ENCODE assay signal across 8 cellular contexts in the genomic region with DNA sequence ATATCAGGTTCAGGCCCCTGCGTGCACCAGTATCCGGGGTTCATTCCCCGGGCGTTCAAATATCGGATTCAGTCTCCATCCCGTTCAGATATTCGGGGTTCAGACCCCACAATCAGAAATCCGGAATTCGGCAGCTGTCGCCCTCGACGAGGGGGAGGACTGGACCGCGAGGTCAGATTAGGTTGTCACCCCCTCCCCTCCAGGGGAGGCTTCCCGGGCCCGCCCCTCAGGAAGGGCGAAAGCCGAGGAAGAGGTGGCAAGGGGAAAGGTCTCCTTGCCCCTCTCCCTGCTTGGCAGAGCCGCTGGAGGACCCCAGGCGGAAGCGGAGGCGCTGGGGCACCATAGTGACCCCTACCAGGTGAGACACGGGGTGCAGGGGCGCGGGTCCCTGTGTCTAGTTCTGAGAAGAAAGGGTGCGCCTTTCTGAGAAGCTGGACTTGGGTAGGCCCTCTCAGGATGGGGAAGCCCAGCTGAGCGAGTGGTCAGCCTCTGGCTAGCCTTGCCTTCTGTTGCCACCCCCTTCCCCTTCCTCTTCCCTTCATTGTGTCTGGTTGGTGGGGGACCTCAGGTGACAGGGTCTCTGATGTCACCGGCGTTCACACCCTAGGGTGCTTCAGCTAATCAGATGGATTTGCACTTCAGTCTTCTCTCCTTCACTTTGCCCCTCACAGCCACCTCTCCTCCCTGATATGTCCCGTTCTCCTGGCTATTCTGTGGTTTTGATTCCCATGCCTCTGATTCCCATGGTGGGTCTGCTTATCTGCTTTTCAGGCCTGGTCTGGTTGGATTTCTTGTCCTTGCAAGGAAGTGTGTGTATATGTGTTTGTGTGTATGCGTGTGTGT. TPM values are rescaled to one million over a fixed set of nuclear protein-coding genes. Genes with fewer than 3 reads are reported as not detected.
DNase-seq lines count a peak whose midpoint lies in the region; ATAC-seq and TF ChIP-seq lines count a peak whose summit lies in the region.

No MANE protein-coding gene starts in this region.

- no peak for DNase-seq in BE2C
- peak; percentile 60 to 73 (median 69) for DNase-seq in heart left ventricle
- DNase-seq in posterior vena cava (ENCODE audit: low spot score), result peak; percentile 88
- DNase-seq in NCI-H2196 (lab: John Stamatoyannopoulos, UW; ENCODE audit: unreplicated experiment), result no peak

- no peaks in the 10 kb centered on the region for H3K9me3 Mint-ChIP-seq in activated T-helper 17 cell treated with anti-CD3 and anti-CD28 coated beads, Interleukin-2, amount 50 U/mL, for 72 hours

- peak overlapping the region; percentile 95 for H3K4me3 Mint-ChIP-seq in activated T-helper 17 cell treated with anti-CD3 and anti-CD28 coated beads, Interleukin-2, amount 50 U/mL, for 72 hours

- peak overlapping the region; percentile 93 for H3K27ac Mint-ChIP-seq in activated T-helper 17 cell treated with anti-CD3 and anti-CD28 coated beads, Interleukin-2, amount 50 U/mL, for 72 hours

- H3K4me1 ChIP-seq in BE2C, result no peaks in the 10 kb centered on the region
- H3K4me1 ChIP-seq in HEK293 (ENCODE audit: control insufficient read depth, insufficient read depth, low read length), result peaks cover 8% of the 10 kb centered on the region
- peaks cover 0 to 54% (median 37%) of the 10 kb centered on the region in 12 donors for H3K4me1 ChIP-seq in heart left ventricle

- POLR2A ChIA-PET in HEK293 (lab: Yijun Ruan, JAX), result interaction anchor here (0.5 to 5.4 kb wide), 20 partner anchors 8 to 166 kb away, joined by 3 to 58 read pairs (median 5); a partner anchor contains a TSS

- ATAC-seq in activated T-helper 17 cell treated with anti-CD3 and anti-CD28 coated beads, Interleukin-2, amount 50 U/mL, for 72 hours (replicated peaks), result no peak
- ATAC-seq in heart left ventricle (peak; percentile 9 to 64 (median 13)), HG03354 (IDR thresholded peaks at IDR 0.05; ENCODE audit: poor library complexity, severe bottlenecking, unreplicated experiment) (no peak), GM21737 (IDR thresholded peaks at IDR 0.05; ENCODE audit: unreplicated experiment) (no peak)

- no peaks in the 10 kb centered on the region for H3K27me3 Mint-ChIP-seq in activated T-helper 17 cell treated with anti-CD3 and anti-CD28 coated beads, Interleukin-2, amount 50 U/mL, for 72 hours

- no peaks in the 10 kb centered on the region for H3K27me3 ChIP-seq in BE2C
- no peaks in the 10 kb centered on the region for H3K27me3 ChIP-seq in heart left ventricle

- peaks cover 8% of the 10 kb centered on the region; the same call in 1 of the 2 replicates for H3K9me3 ChIP-seq in BE2C
- no peaks in the 10 kb centered on the region for H3K9me3 ChIP-seq in HEK293 (ENCODE audit: control insufficient read depth, insufficient read depth, low read depth, low read length)
- H3K9me3 ChIP-seq in heart left ventricle, result no peaks in the 10 kb centered on the region

- peak in 1 of 2 donors; percentile 49 for TF ChIP-seq POLR2A in heart left ventricle (IDR thresholded peaks at IDR 0.05)

- TF ChIP-seq CTCF in BE2C (IDR thresholded peaks at IDR 0.05; ENCODE audit: low read depth, low read length) (no peak), HEK293 (tag by site-specific recombination; IDR thresholded peaks at IDR 0.05) (peak; percentile 18; the same call in 1 of the 2 replicates), heart left ventricle (IDR thresholded peaks at IDR 0.05) (no peak)

- H3K4me3 ChIP-seq in BE2C (ENCODE audit: low read depth, low read length), result peak overlapping the region; percentile 94
- H3K4me3 ChIP-seq in HEK293 (ENCODE audit: low read depth, low read length), result peak overlapping the region; percentile 72
- peak overlapping the region; percentile 66 to 98 (median 90) for H3K4me3 ChIP-seq in heart left ventricle

- peaks cover 22% of the 10 kb centered on the region for H3K4me1 Mint-ChIP-seq in activated T-helper 17 cell treated with anti-CD3 and anti-CD28 coated beads, Interleukin-2, amount 50 U/mL, for 72 hours

- H3K27ac ChIP-seq in HEK293 (ENCODE audit: extremely low read depth, low read depth, low read length), result peak overlapping the region; percentile 76
- H3K27ac ChIP-seq in heart left ventricle, result peak overlapping the region; percentile 87 to 99 (median 96)

- H3K36me3 Mint-ChIP-seq in activated T-helper 17 cell treated with anti-CD3 and anti-CD28 coated beads, Interleukin-2, amount 50 U/mL, for 72 hours (ENCODE audit: low read depth), result peaks cover 43% of the 10 kb centered on the region

- intact Hi-C loops in heart left ventricle (cut with DNase I) (loop anchor here in 5 of 10 donors (2.0 to 5.0 kb wide), 7 partner anchors 20 to 1022 kb away; a partner anchor contains a TSS), posterior vena cava (cut with DNase I) (no loop called here)

- H3K36me3 ChIP-seq in BE2C (peaks cover 20% of the 10 kb centered on the region), HEK293 (ENCODE audit: control insufficient read depth in 2 of 2, insufficient read depth in 1 of 2, low read length in 2 of 2) (peaks cover under 1 to 61% of the 10 kb centered on the region in 2 experiments; a peak in 1 of 3 replicates), heart left ventricle (peaks cover 0 to 52% (median 44%) of the 10 kb centered on the region in 9 donors)

- 1 to 2% (median 2%) methylated on average over 22 to 31 of the region's 31 CpGs for WGBS in heart left ventricle, 4 donors

- CTCF ChIA-PET in HEK293 (lab: Yijun Ruan, JAX), result interaction anchor here (0.6 to 3.2 kb wide), 4 partner anchors 11 to 631 kb away, joined by 3 to 13 read pairs (median 5); no protein-coding TSS in a partner anchor

TF ChIP-seq in HEK293, 187 proteins besides CTCF, POLR2A, EP300 and RAD21 (continues in another document):
- TF ChIP-seq ZNF311 (tag by site-specific recombination; IDR thresholded peaks at IDR 0.05; ENCODE audit: borderline replicate concordance) (no peak), ZNF341 (tag by site-specific recombination; IDR thresholded peaks at IDR 0.05; ENCODE audit: low read depth) (peak; percentile 29), ZXDB (tag by site-specific recombination; IDR thresholded peaks at IDR 0.05) (0 out of 2 replicates have a peak, but pooled peaks have one; percentile 2), ZNF473 (tag by site-specific recombination; IDR thresholded peaks at IDR 0.05) (no peak), ZNF335 (tag by site-specific recombination; conservative IDR thresholded peaks at IDR 0.05) (0 out of 2 replicates have a peak, but pooled peaks have one; percentile 3), ZNF274 (IDR thresholded peaks at IDR 0.05; ENCODE audit: low read length) (no peak), ZNF274 (tag by site-specific recombination; IDR thresholded peaks at IDR 0.05; ENCODE audit: borderline replicate concordance) (no peak)
- TF ChIP-seq, protein P1, sequence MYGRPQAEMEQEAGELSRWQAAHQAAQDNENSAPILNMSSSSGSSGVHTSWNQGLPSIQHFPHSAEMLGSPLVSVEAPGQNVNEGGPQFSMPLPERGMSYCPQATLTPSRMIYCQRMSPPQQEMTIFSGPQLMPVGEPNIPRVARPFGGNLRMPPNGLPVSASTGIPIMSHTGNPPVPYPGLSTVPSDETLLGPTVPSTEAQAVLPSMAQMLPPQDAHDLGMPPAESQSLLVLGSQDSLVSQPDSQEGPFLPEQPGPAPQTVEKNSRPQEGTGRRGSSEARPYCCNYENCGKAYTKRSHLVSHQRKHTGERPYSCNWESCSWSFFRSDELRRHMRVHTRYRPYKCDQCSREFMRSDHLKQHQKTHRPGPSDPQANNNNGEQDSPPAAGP (tag by site-specific recombination; IDR thresholded peaks at IDR 0.05), result 0 out of 2 replicates have a peak, but pooled peaks have one; percentile 62
- TF ChIP-seq, protein P2, sequence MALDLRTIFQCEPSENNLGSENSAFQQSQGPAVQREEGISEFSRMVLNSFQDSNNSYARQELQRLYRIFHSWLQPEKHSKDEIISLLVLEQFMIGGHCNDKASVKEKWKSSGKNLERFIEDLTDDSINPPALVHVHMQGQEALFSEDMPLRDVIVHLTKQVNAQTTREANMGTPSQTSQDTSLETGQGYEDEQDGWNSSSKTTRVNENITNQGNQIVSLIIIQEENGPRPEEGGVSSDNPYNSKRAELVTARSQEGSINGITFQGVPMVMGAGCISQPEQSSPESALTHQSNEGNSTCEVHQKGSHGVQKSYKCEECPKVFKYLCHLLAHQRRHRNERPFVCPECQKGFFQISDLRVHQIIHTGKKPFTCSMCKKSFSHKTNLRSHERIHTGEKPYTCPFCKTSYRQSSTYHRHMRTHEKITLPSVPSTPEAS (tag by site-specific recombination; IDR thresholded peaks at IDR 0.05), result peak; percentile 60

RNA-seq across cellular contexts. Expression of a gene that starts 0.8 kb away (rescaled TPM):
- polyA plus RNA-seq in BE2C (2012; ENCODE audit: insufficient read depth, insufficient read length, low read depth), result 57.8 TPM
- 10 to 100 TPM; 34.9 to 44.0 TPM for total RNA-seq in activated T-helper 17 cell treated with anti-CD3 and anti-CD28 coated beads, Interleukin-2, amount 50 U/mL, for 72 hours
- total RNA-seq in heart left ventricle (10 to 100 TPM; 29.5 to 47.9 (median 35.1) TPM), posterior vena cava (10 to 100 TPM; 35.0 to 35.7 TPM)
- 10 to 100 TPM; 36.3 to 37.8 TPM for polyA plus RNA-seq in heart left ventricle

RNA-seq across cellular contexts. Expression of a gene that starts 12.6 kb away (rescaled TPM):
- polyA plus RNA-seq in BE2C (2012; ENCODE audit: insufficient read depth, insufficient read length, low read depth), result 113 TPM
- 10 to 100 TPM; 55.2 to 70.8 TPM for total RNA-seq in activated T-helper 17 cell treated with anti-CD3 and anti-CD28 coated beads, Interleukin-2, amount 50 U/mL, for 72 hours
- total RNA-seq in heart left ventricle (100 to 1,000 TPM in 2 of 9 donors, 10 to 100 TPM in 7; 58.9 to 121 (median 69.8) TPM), posterior vena cava (10 to 100 TPM; 58.4 to 80.9 TPM)
- polyA plus RNA-seq in heart left ventricle, result 10 to 100 TPM; 66.6 to 72.3 TPM

RNA-seq across cellular contexts. Expression of a gene that starts 20.9 kb away (rescaled TPM):
- 58.7 TPM for polyA plus RNA-seq in BE2C (2012; ENCODE audit: insufficient read depth, insufficient read length, low read depth)
- total RNA-seq in activated T-helper 17 cell treated with anti-CD3 and anti-CD28 coated beads, Interleukin-2, amount 50 U/mL, for 72 hours, result 10 to 100 TPM; 23.9 to 34.1 TPM
- 10 to 100 TPM; 13.3 to 21.9 (median 17.5) TPM for total RNA-seq in heart left ventricle
- polyA plus RNA-seq in heart left ventricle, result 10 to 100 TPM; 20.1 to 27.4 TPM
- 10 to 100 TPM; 12.1 to 14.2 TPM for total RNA-seq in posterior vena cava

RNA-seq across cellular contexts. Expression of a gene that starts 21.5 kb away (rescaled TPM):
- 302 TPM for polyA plus RNA-seq in BE2C (2012; ENCODE audit: insufficient read depth, insufficient read length, low read depth)
- total RNA-seq in activated T-helper 17 cell treated with anti-CD3 and anti-CD28 coated beads, Interleukin-2, amount 50 U/mL, for 72 hours, result 100 to 1,000 TPM in 1 of 2 donors, 10 to 100 TPM in 1; 77.9 to 116 TPM
- 10 to 100 TPM; 27.6 to 65.4 (median 32.6) TPM for total RNA-seq in heart left ventricle
- polyA plus RNA-seq in heart left ventricle, result 10 to 100 TPM; 60.9 to 71.5 TPM
- 10 to 100 TPM; 42.2 to 46.0 TPM for total RNA-seq in posterior vena cava

RNA-seq across cellular contexts. Expression of a gene that starts 36.3 kb away (rescaled TPM):
- polyA plus RNA-seq in BE2C (2012; ENCODE audit: insufficient read depth, insufficient read length, low read depth), result 22.3 TPM
- total RNA-seq in activated T-helper 17 cell treated with anti-CD3 and anti-CD28 coated beads, Interleukin-2, amount 50 U/mL, for 72 hours, result 1 to 10 TPM in 1 of 2 donors, under 1 TPM in 1; 0.19 to 1.0 TPM
- 1 to 10 TPM in 1 of 9 donors, under 1 TPM in 4, not detected in 4; 0.09 to 1.4 (median 0.91) TPM for total RNA-seq in heart left ventricle
- under 1 TPM; 0.22 to 0.88 TPM for polyA plus RNA-seq in heart left ventricle
- total RNA-seq in posterior vena cava, result under 1 TPM; 0.28 to 0.33 TPM

Comparison
In these comparisons a context has a peak if more than half of its experiments do, and no peak if none do; other contexts are left out.
1. DNase-seq: peak in heart left ventricle (5 of 5) and posterior vena cava (single experiment); none in BE2C (single experiment) and NCI-H2196 (single experiment).
2. ATAC-seq: peak in heart left ventricle (4 of 4); none in activated T-helper 17 cell treated with anti-CD3 and anti-CD28 coated beads, Interleukin-2, amount 50 U/mL, for 72 hours (single experiment), HG03354 (single experiment) and GM21737 (single experiment).
3. Peak in every context shown above with its lines, with median percentiles within 50 percentile points of each other: H3K4me3 ChIP-seq.